In the genomic region with DNA sequence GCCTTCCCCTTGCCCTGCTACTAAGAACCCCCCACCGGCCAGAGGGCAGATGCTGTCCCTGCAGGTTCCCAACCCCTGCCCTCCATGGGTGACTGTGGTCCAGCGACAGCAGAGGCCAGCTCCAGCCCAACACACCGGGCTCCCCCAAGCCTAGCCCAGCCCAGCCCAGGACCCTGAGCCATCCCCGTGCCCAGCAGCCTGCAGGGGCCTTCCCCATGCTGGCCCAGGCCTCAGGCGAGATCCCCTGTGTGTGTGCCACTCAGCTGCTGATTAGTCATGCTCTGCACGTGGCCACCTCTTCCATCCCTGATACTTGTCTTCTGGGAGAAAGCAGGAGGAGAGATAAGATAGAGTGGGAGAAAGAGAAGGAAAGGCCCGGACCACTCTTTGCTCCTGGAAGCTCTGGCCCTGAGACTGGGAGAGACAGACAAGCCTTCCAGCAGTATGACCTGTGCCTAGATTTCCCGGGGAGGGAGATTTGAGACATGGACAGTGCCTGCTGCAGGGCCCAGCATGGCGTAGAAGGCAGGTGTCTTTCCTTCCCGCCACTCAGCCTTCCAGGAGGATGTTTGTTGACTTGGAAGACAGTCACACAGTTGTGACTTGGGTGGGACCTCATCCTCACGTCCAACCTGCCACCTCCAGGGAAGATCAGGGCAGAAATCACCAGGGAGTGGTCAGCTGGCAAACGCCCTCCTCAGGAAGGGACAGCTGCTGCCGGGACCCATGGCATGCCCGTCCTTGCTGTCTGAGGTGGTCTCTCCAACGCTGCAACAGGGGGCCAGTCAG, we compare ENCODE assay signal across 19 cellular contexts. TPM values are rescaled to one million over a fixed set of nuclear protein-coding genes. Genes with fewer than 3 reads are reported as not detected.
A peak's percentile ranks its signal among the peaks of the same experiment; 100 is the strongest.
DNase-seq lines count a peak whose midpoint lies in the region; ATAC-seq, FAIRE-seq and TF ChIP-seq lines count a peak whose summit lies in the region.
"Had no signal": no experiment of that assay in that cellular context is flagged by ENCODE, and none has a peak within 500 bp of the region (broad histone marks: within the 10 kb centered on the region; RNA-seq: fewer than 3 reads in every experiment).

No MANE protein-coding gene starts in this region.

- CTCF ChIA-PET in Caco-2 (lab: Charles Lee), result interaction anchor here (1.4 to 2.0 kb wide), 3 partner anchors 37 to 76 kb away, joined by 7 to 33 read pairs (median 11); a partner anchor contains a TSS

- intact Hi-C loops in Caco-2 (cut with micrococcal nuclease; ENCODE audit: unreplicated experiment) (loop anchor here (1.0 kb wide), 4 partner anchors 29 to 91 kb away; a partner anchor contains a TSS), pancreas (cut with DNase I) (no loop called here)

- peaks cover 19% of the 10 kb centered on the region for H3K4me1 Mint-ChIP-seq in Caco-2 (ENCODE audit: low read depth, unreplicated experiment)
- no peaks in the 10 kb centered on the region for H3K4me1 Mint-ChIP-seq in immature natural killer cell
- H3K4me1 Mint-ChIP-seq: activated CD4-positive, alpha-beta T cell treated with anti-CD3 and anti-CD28 coated beads, Interleukin-2, amount 10 ng/mL, durations not matched to agents 7 days and 5 days; activated naive CD8-positive, alpha-beta T cell treated with anti-CD3 and anti-CD28 coated beads, Interleukin-2, amount 50 U/mL, for 24 hours had no signal

- H3K27me3 Mint-ChIP-seq in Caco-2 (ENCODE audit: insufficient read depth, unreplicated experiment) (no peaks in the 10 kb centered on the region), immature natural killer cell (ENCODE audit: low read depth in 3 of 3) (peaks cover 0 to 2% (median 2%) of the 10 kb centered on the region in 3 donors)
- H3K27me3 Mint-ChIP-seq: activated CD4-positive, alpha-beta T cell treated with anti-CD3 and anti-CD28 coated beads, Interleukin-2, amount 10 ng/mL, durations not matched to agents 7 days and 5 days; activated naive CD8-positive, alpha-beta T cell treated with anti-CD3 and anti-CD28 coated beads, Interleukin-2, amount 50 U/mL, for 24 hours had no signal

- peaks cover 42% of the 10 kb centered on the region for H3K4me1 ChIP-seq in Caco-2
- H3K4me1 ChIP-seq in cardiac muscle cell (ENCODE audit: low read depth), result peaks cover 41% of the 10 kb centered on the region
- H3K4me1 ChIP-seq in pancreas, result peaks cover 36 to 43% (median 38%) of the 10 kb centered on the region in 3 donors

- peak overlapping the region; percentile 90 for H3K27ac Mint-ChIP-seq in Caco-2 (ENCODE audit: unreplicated experiment)
- no peak overlapping the region for H3K27ac Mint-ChIP-seq in immature natural killer cell
- H3K27ac Mint-ChIP-seq: activated CD4-positive, alpha-beta T cell treated with anti-CD3 and anti-CD28 coated beads, Interleukin-2, amount 10 ng/mL, durations not matched to agents 7 days and 5 days; activated naive CD8-positive, alpha-beta T cell treated with anti-CD3 and anti-CD28 coated beads, Interleukin-2, amount 50 U/mL, for 24 hours; HFFc6; neural progenitor cell; T-helper 1 cell treated with Interleukin-12 subunit alpha and Interleukin-12 subunit beta and Interleukin-4 antibody, amounts not matched to agents 30 μg/mL and 1 μg/mL, for 36 hours had no signal

- peak overlapping the region; percentile 66 for H3K27ac ChIP-seq in cardiac muscle cell
- H3K27ac ChIP-seq in pancreas, result peak overlapping the region in 3 of 4 donors; percentile 61 to 77 (median 66)
- H3K27ac ChIP-seq in WERI-Rb-1, result no peak overlapping the region
- H3K27ac ChIP-seq: neural progenitor cell had no signal

- no TSS peak for BruUV-seq in Caco-2 (replicated peaks; lab: Mats Ljungman, UMichigan)

- TF ChIP-seq CTCF in Caco-2 (IDR thresholded peaks at IDR 0.05; ENCODE audit: insufficient read depth in 1 of 2, low read depth in 1 of 2, low read length in 1 of 2, severe bottlenecking in 1 of 2, unreplicated experiment in 1 of 2) (no peak), cardiac muscle cell (IDR thresholded peaks at IDR 0.05; ENCODE audit: low read depth, low read length) (no peak), pancreas (IDR thresholded peaks at IDR 0.05) (no peak), WERI-Rb-1 (IDR thresholded peaks at IDR 0.05; ENCODE audit: low read depth, low read length) (no peak)

- no peaks in the 10 kb centered on the region for H3K9me3 ChIP-seq in Caco-2
- no peaks in the 10 kb centered on the region for H3K9me3 ChIP-seq in cardiac muscle cell (ENCODE audit: low read depth)
- H3K9me3 ChIP-seq in pancreas, result no peaks in the 10 kb centered on the region
- no peaks in the 10 kb centered on the region for H3K9me3 ChIP-seq in WERI-Rb-1 (ENCODE audit: severe bottlenecking)

- H3K4me3 ChIP-seq in Caco-2 (ENCODE audit: low read depth, low read length) (no peak overlapping the region), cardiac muscle cell (no peak overlapping the region), pancreas (no peak overlapping the region), WERI-Rb-1 (ENCODE audit: low read depth, low read length) (no peak overlapping the region)
- H3K4me3 ChIP-seq: neural progenitor cell had no signal

- H3K4me3 Mint-ChIP-seq in Caco-2 (ENCODE audit: unreplicated experiment), result peak overlapping the region; percentile 18
- no peak overlapping the region for H3K4me3 Mint-ChIP-seq in immature natural killer cell
- H3K4me3 Mint-ChIP-seq: activated CD4-positive, alpha-beta T cell treated with anti-CD3 and anti-CD28 coated beads, Interleukin-2, amount 10 ng/mL, durations not matched to agents 7 days and 5 days; activated naive CD8-positive, alpha-beta T cell treated with anti-CD3 and anti-CD28 coated beads, Interleukin-2, amount 50 U/mL, for 24 hours; activated T-cell treated with anti-CD3 and anti-CD28 coated beads, Interleukin-2, amount 50 U/mL, for 4 hours; HFFc6; neural progenitor cell; T-helper 1 cell treated with Interleukin-12 subunit alpha and Interleukin-12 subunit beta and Interleukin-4 antibody, amounts not matched to agents 30 μg/mL and 1 μg/mL, for 36 hours had no signal

- H3K36me3 ChIP-seq in Caco-2 (ENCODE audit: control insufficient read depth, insufficient read depth, low read length) (no peaks in the 10 kb centered on the region), cardiac muscle cell (no peaks in the 10 kb centered on the region), pancreas (no peaks in the 10 kb centered on the region), WERI-Rb-1 (no peaks in the 10 kb centered on the region)
- H3K36me3 ChIP-seq: neural progenitor cell had no signal

- no peak for FAIRE-seq in pancreas (lab: Jason Lieb, UNC)
- FAIRE-seq: colon had no signal

- H3K36me3 Mint-ChIP-seq in Caco-2 (ENCODE audit: insufficient read depth, unreplicated experiment), result peaks cover 4% of the 10 kb centered on the region
- H3K36me3 Mint-ChIP-seq in immature natural killer cell, result no peaks in the 10 kb centered on the region
- H3K36me3 Mint-ChIP-seq: neural progenitor cell had no signal

- POLR2A ChIA-PET in Caco-2 (lab: Charles Lee), result interaction anchor here (0.6 kb wide), 1 partner anchor 278 kb away, joined by 4 read pairs; no protein-coding TSS in a partner anchor

- WGBS in pancreas, 2 donors, result 69 to 73% methylated on average over 15 of the region's 15 CpGs

- DNase-seq in Caco-2 (no peak), NCI-H146 treated with DMSO at 0.1 percent for 48 hours (lab: John Stamatoyannopoulos, UW; ENCODE audit: unreplicated experiment) (peak; percentile 20), cardiac muscle cell (ENCODE audit: low read depth in 1 of 2, low spot score in 1 of 2) (peak; percentile 14 to 34), pancreas (peak in 1 of 6 donors; percentile 81), immature natural killer cell (no peak), WERI-Rb-1 (no peak), NCI-H1092 (lab: John Stamatoyannopoulos, UW) (no peak)
- DNase-seq: activated CD4-positive, alpha-beta T cell treated with anti-CD3 and anti-CD28 coated beads, Interleukin-2, amount 10 ng/mL, durations not matched to agents 7 days and 5 days; activated naive CD8-positive, alpha-beta T cell treated with anti-CD3 and anti-CD28 coated beads, Interleukin-2, amount 50 U/mL, for 24 hours; activated T-cell treated with anti-CD3 and anti-CD28 coated beads, Interleukin-2, amount 50 U/mL, for 4 hours; DMS153; erythroblast; HFFc6; NCI-H1930 had no signal

- ATAC-seq in pancreas (peak in 2 of 4 donors; percentile 1 to 16), HG02852 (IDR thresholded peaks at IDR 0.05; ENCODE audit: unreplicated experiment) (no peak)
- ATAC-seq: activated naive CD8-positive, alpha-beta T cell treated with anti-CD3 and anti-CD28 coated beads, Interleukin-2, amount 50 U/mL, for 24 hours; activated T-cell treated with anti-CD3 and anti-CD28 coated beads, Interleukin-2, amount 50 U/mL, for 4 hours; Panc1 had no signal

- no peaks in the 10 kb centered on the region for H3K9me3 Mint-ChIP-seq in Caco-2 (ENCODE audit: unreplicated experiment)
- H3K9me3 Mint-ChIP-seq in immature natural killer cell, result no peaks in the 10 kb centered on the region
- H3K9me3 Mint-ChIP-seq: activated CD4-positive, alpha-beta T cell treated with anti-CD3 and anti-CD28 coated beads, Interleukin-2, amount 10 ng/mL, durations not matched to agents 7 days and 5 days; activated naive CD8-positive, alpha-beta T cell treated with anti-CD3 and anti-CD28 coated beads, Interleukin-2, amount 50 U/mL, for 24 hours; activated T-cell treated with anti-CD3 and anti-CD28 coated beads, Interleukin-2, amount 50 U/mL, for 4 hours; HFFc6; neural progenitor cell; T-helper 1 cell treated with Interleukin-12 subunit alpha and Interleukin-12 subunit beta and Interleukin-4 antibody, amounts not matched to agents 30 μg/mL and 1 μg/mL, for 36 hours had no signal

- H3K27me3 ChIP-seq in Caco-2 (replicated peaks; ENCODE audit: control insufficient read depth, insufficient read depth, low read length), result no peaks in the 10 kb centered on the region
- H3K27me3 ChIP-seq in cardiac muscle cell, result no peaks in the 10 kb centered on the region
- no peaks in the 10 kb centered on the region for H3K27me3 ChIP-seq in pancreas
- H3K27me3 ChIP-seq in WERI-Rb-1 (ENCODE audit: insufficient read depth, low read depth, severe bottlenecking), result no peaks in the 10 kb centered on the region
- H3K27me3 ChIP-seq: neural progenitor cell had no signal

RNA-seq across cellular contexts. Expression of a gene that starts 41.3 kb away (rescaled TPM):
- total RNA-seq in Caco-2 (2022), result 11.0 and 14.8 TPM in 2 replicates
- total RNA-seq in cardiac muscle cell, result 17.1 and 28.4 TPM in 2 replicates
- polyA plus RNA-seq in cardiac muscle cell, result 22.0 and 24.3 TPM in 2 replicates
- total RNA-seq in pancreas, result 10 to 100 TPM in 3 of 6 donors, 1 to 10 TPM in 3; 4.9 to 30.7 (median 10.6) TPM
- polyA plus RNA-seq in pancreas, result 100 to 1,000 TPM in 1 of 2 donors, 10 to 100 TPM in 1; 40.6 to 129 TPM
- 1 to 10 TPM in 1 of 3 donors, under 1 TPM in 2; 0.43 to 1.2 (median 0.96) TPM for polyA plus RNA-seq in immature natural killer cell

RNA-seq across cellular contexts. Expression of a gene that starts 54.0 kb away (rescaled TPM):
- 29.5 and 32.1 TPM in 2 replicates for total RNA-seq in Caco-2 (2022)
- 126 and 196 TPM in 2 replicates for total RNA-seq in cardiac muscle cell
- polyA plus RNA-seq in cardiac muscle cell, result 135 and 141 TPM in 2 replicates
- 10 to 100 TPM; 14.8 to 26.8 (median 22.1) TPM for total RNA-seq in pancreas
- 100 to 1,000 TPM in 1 of 2 donors, 10 to 100 TPM in 1; 26.4 to 109 TPM for polyA plus RNA-seq in pancreas
- 10 to 100 TPM; 18.0 to 41.6 (median 31.4) TPM for polyA plus RNA-seq in immature natural killer cell

Comparison
In these comparisons a context has a peak if more than half of its experiments do, and no peak if none do; other contexts are left out.
1. DNase-seq: peak in NCI-H146 treated with DMSO at 0.1 percent for 48 hours (single experiment) and cardiac muscle cell (2 of 2); none in Caco-2 (0 of 2), immature natural killer cell (0 of 3), WERI-Rb-1 (single experiment) and NCI-H1092 (single experiment).